Comparison of ENCODE assay signal across 17 cellular contexts in genomic region chr1:65846911-65847310, GRCh38. TPM values are rescaled to one million over a fixed set of nuclear protein-coding genes. Genes with fewer than 3 reads are reported as not detected.
DNase-seq lines count a peak whose midpoint lies in the region; ATAC-seq and TF ChIP-seq lines count a peak whose summit lies in the region.
"Had no signal": no experiment of that assay in that cellular context is flagged by ENCODE, and none has a peak within 500 bp of the region (broad histone marks: within the 10 kb centered on the region; RNA-seq: fewer than 3 reads in every experiment).

No MANE protein-coding gene starts in this region.

- no peaks in the 10 kb centered on the region for H3K4me1 ChIP-seq in ACC112 (ENCODE audit: control insufficient read depth, insufficient read depth, low read length, unreplicated experiment)
- H3K4me1 ChIP-seq in GM23248 (ENCODE audit: insufficient read depth): no peaks in the 10 kb centered on the region

- H3K27ac ChIP-seq in ACC112 (ENCODE audit: low read depth, low read length) (peak overlapping the region; percentile 31; the same call in 1 of the 2 replicates), GM23248 (no peak overlapping the region; the same call in 1 of the 2 replicates)

- H4K20me1 ChIP-seq in GM23248 (ENCODE audit: insufficient read depth): no peaks in the 10 kb centered on the region

- H3F3A ChIP-seq in GM23248 (ENCODE audit: insufficient read depth): no peaks in the 10 kb centered on the region

- H3K4me2 ChIP-seq in GM23248 (ENCODE audit: unreplicated experiment): no peak overlapping the region
- H3K4me2 ChIP-seq: GM23338 had no signal

- DNase-seq in GM23248 (peak; percentile 41), choroid plexus epithelial cell (ENCODE audit: low read depth) (peak; percentile 39), foreskin melanocyte (peak; percentile 3)
- no peak for DNase-seq in stimulated activated effector memory CD8-positive, alpha-beta T cell treated with anti-CD3 and anti-CD28 coated beads, Interleukin-12 subunit alpha, Interleukin-12 subunit beta, amount 100 ng/mL, for 72 hours (ENCODE audit: low spot score in 2 of 2)
- DNase-seq in activated CD4-positive, alpha-beta T cell treated with anti-CD3 and anti-CD28 coated beads, Interleukin-2, amount 50 U/mL, for 1 hour: no peak
- no peak for DNase-seq in activated CD4-positive, alpha-beta T cell treated with anti-CD3 and anti-CD28 coated beads, Interleukin-2, amount 10 ng/mL, durations not matched to agents 7 days and 5 days
- DNase-seq: C1 segment of cervical spinal cord, MM.1S, NCI-H1105, NCI-H1694 treated with DMSO at 0.1 percent for 48 hours, NCI-H2107, NCI-H2227 treated with DMSO at 0.1 percent for 48 hours, NCI-H524 treated with DMSO at 0.1 percent for 48 hours had no signal

- no peaks in the 10 kb centered on the region for H3K36me3 Mint-ChIP-seq in stimulated activated effector memory CD8-positive, alpha-beta T cell treated with anti-CD3 and anti-CD28 coated beads, Interleukin-12 subunit alpha, Interleukin-12 subunit beta, amount 100 ng/mL, for 72 hours
- no peaks in the 10 kb centered on the region for H3K36me3 Mint-ChIP-seq in activated CD4-positive, alpha-beta T cell treated with anti-CD3 and anti-CD28 coated beads, Interleukin-2, amount 10 ng/mL, durations not matched to agents 7 days and 5 days (ENCODE audit: low read depth)

- in situ Hi-C loops in GM23248 (cut with MboI): no loop called here

- no peaks in the 10 kb centered on the region for H3K27me3 ChIP-seq in ACC112 (ENCODE audit: insufficient read depth, low read length)
- H3K27me3 ChIP-seq in GM23248 (replicated peaks; ENCODE audit: insufficient read depth): no peaks in the 10 kb centered on the region

- peaks cover 7% of the 10 kb centered on the region for H3K9me3 Mint-ChIP-seq in stimulated activated effector memory CD8-positive, alpha-beta T cell treated with anti-CD3 and anti-CD28 coated beads, Interleukin-12 subunit alpha, Interleukin-12 subunit beta, amount 100 ng/mL, for 72 hours
- H3K9me3 Mint-ChIP-seq in activated CD4-positive, alpha-beta T cell treated with anti-CD3 and anti-CD28 coated beads, Interleukin-2, amount 10 ng/mL, durations not matched to agents 7 days and 5 days: peaks cover 3% of the 10 kb centered on the region
- H3K9me3 Mint-ChIP-seq: GM23338 had no signal

- no peak overlapping the region for H2AFZ ChIP-seq in ACC112 (ENCODE audit: low read length, unreplicated experiment)
- no peak overlapping the region for H2AFZ ChIP-seq in GM23248
- H2AFZ ChIP-seq: GM23338 had no signal

- H3K9ac ChIP-seq in GM23248: no peak overlapping the region

- ATAC-seq in stimulated activated effector memory CD8-positive, alpha-beta T cell treated with anti-CD3 and anti-CD28 coated beads, Interleukin-12 subunit alpha, Interleukin-12 subunit beta, amount 100 ng/mL, for 72 hours: no peak
- ATAC-seq in HG02588 (IDR thresholded peaks at IDR 0.05; ENCODE audit: unreplicated experiment): no peak
- ATAC-seq: GM23338 had no signal

- no peaks in the 10 kb centered on the region for H3K9me3 ChIP-seq in GM23248 (ENCODE audit: low read depth)

- H3K27me3 Mint-ChIP-seq in activated CD4-positive, alpha-beta T cell treated with anti-CD3 and anti-CD28 coated beads, Interleukin-2, amount 10 ng/mL, durations not matched to agents 7 days and 5 days: peaks cover 6% of the 10 kb centered on the region

- no peaks in the 10 kb centered on the region for H3K4me1 Mint-ChIP-seq in stimulated activated effector memory CD8-positive, alpha-beta T cell treated with anti-CD3 and anti-CD28 coated beads, Interleukin-12 subunit alpha, Interleukin-12 subunit beta, amount 100 ng/mL, for 72 hours
- no peaks in the 10 kb centered on the region for H3K4me1 Mint-ChIP-seq in activated CD4-positive, alpha-beta T cell treated with anti-CD3 and anti-CD28 coated beads, Interleukin-2, amount 10 ng/mL, durations not matched to agents 7 days and 5 days
- H3K4me1 Mint-ChIP-seq: GM23338 had no signal

- H3K79me2 ChIP-seq in ACC112 (ENCODE audit: control insufficient read depth, insufficient read depth, low read length, unreplicated experiment): no peaks in the 10 kb centered on the region
- no peaks in the 10 kb centered on the region for H3K79me2 ChIP-seq in GM23248 (ENCODE audit: insufficient read depth)

- POLR2A ChIA-PET in activated CD4-positive, alpha-beta T cell treated with anti-CD3 and anti-CD28 coated beads, Interleukin-2, amount 10 ng/mL, durations not matched to agents 7 days and 5 days (lab: Charles Lee): no interaction called here

- CTCF ChIA-PET in activated CD4-positive, alpha-beta T cell treated with anti-CD3 and anti-CD28 coated beads, Interleukin-2, amount 10 ng/mL, durations not matched to agents 7 days and 5 days (lab: Charles Lee): interaction anchor here (1.3 kb wide), 1 partner anchor 11 kb away, joined by 3 read pairs; no protein-coding TSS in a partner anchor

- H3K4me3 ChIP-seq in ACC112 (ENCODE audit: low read depth, low read length) (no peak overlapping the region), GM23248 (no peak overlapping the region), choroid plexus epithelial cell (ENCODE audit: low read depth, low read length) (no peak overlapping the region)
- H3K4me3 ChIP-seq: GM23338 had no signal

- H3K27ac Mint-ChIP-seq in stimulated activated effector memory CD8-positive, alpha-beta T cell treated with anti-CD3 and anti-CD28 coated beads, Interleukin-12 subunit alpha, Interleukin-12 subunit beta, amount 100 ng/mL, for 72 hours: no peak overlapping the region
- no peak overlapping the region for H3K27ac Mint-ChIP-seq in activated CD4-positive, alpha-beta T cell treated with anti-CD3 and anti-CD28 coated beads, Interleukin-2, amount 10 ng/mL, durations not matched to agents 7 days and 5 days
- H3K27ac Mint-ChIP-seq: GM23338 had no signal

- no peak for TF ChIP-seq CTCF in choroid plexus epithelial cell (conservative IDR thresholded peaks at IDR 0.05; ENCODE audit: low read depth, low read length)

- no peaks in the 10 kb centered on the region for H3K36me3 ChIP-seq in ACC112 (ENCODE audit: insufficient read depth, low read length)
- no peaks in the 10 kb centered on the region for H3K36me3 ChIP-seq in GM23248 (ENCODE audit: low read depth)

- no peaks in the 10 kb centered on the region for H3K9me2 ChIP-seq in GM23248 (ENCODE audit: insufficient read depth)

- H3K4me3 Mint-ChIP-seq in stimulated activated effector memory CD8-positive, alpha-beta T cell treated with anti-CD3 and anti-CD28 coated beads, Interleukin-12 subunit alpha, Interleukin-12 subunit beta, amount 100 ng/mL, for 72 hours: no peak overlapping the region
- H3K4me3 Mint-ChIP-seq in activated CD4-positive, alpha-beta T cell treated with anti-CD3 and anti-CD28 coated beads, Interleukin-2, amount 10 ng/mL, durations not matched to agents 7 days and 5 days: no peak overlapping the region
- H3K4me3 Mint-ChIP-seq: GM23338 had no signal

RNA-seq across cellular contexts. Expression of gene PDE4B, which starts 54.2 kb away (rescaled TPM):
- 36.2 and 36.7 TPM in 2 replicates for total RNA-seq in GM23248 (2014; rRNA removed; shearing (Covaris generic))
- polyA plus RNA-seq in GM23248 (2016; fragmentation: Nextera tagmentation; extraction: Ambion mirVana): 19.6 and 19.9 TPM in 2 replicates
- 10 to 100 TPM; 26.5 to 27.7 TPM for total RNA-seq in activated CD4-positive, alpha-beta T cell treated with anti-CD3 and anti-CD28 coated beads, Interleukin-2, amount 10 ng/mL, durations not matched to agents 7 days and 5 days
- total RNA-seq: A172 had no signal

Comparison
In these comparisons a context has a peak if more than half of its experiments do, and no peak if none do; other contexts are left out.
1. DNase-seq: peak in GM23248 (single experiment), choroid plexus epithelial cell (single experiment) and foreskin melanocyte (single experiment); none in stimulated activated effector memory CD8-positive, alpha-beta T cell treated with anti-CD3 and anti-CD28 coated beads, Interleukin-12 subunit alpha, Interleukin-12 subunit beta, amount 100 ng/mL, for 72 hours (0 of 2), activated CD4-positive, alpha-beta T cell treated with anti-CD3 and anti-CD28 coated beads, Interleukin-2, amount 50 U/mL, for 1 hour (single experiment) and activated CD4-positive, alpha-beta T cell treated with anti-CD3 and anti-CD28 coated beads, Interleukin-2, amount 10 ng/mL, durations not matched to agents 7 days and 5 days (single experiment).